In the genomic region with DNA sequence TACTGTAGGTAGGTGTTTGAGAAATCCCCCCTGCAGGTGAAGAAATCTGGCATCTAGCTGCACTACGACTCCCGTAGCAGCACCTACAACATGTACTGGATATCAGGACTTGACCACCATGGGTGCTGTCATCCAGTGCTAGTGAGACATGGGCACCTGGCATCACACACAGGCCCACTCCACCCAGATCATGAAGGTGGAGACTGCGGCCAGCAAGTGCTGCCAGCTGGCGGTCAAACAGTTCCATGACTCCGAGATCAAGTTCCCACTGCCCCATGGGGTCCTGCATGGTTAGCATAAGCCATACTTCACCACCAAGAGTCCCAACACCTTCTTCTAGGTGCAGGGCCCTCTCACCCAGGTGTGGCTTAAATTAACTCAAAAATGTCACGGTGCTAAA, we compare ENCODE assay signal across 2 cellular contexts.
TF ChIP-seq lines count a peak whose summit lies in the region.

No MANE protein-coding gene starts in this region.

TF ChIP-seq in GM23338, 12 proteins besides CTCF, POLR2A, EP300 and RAD21 (continues in another document):
- TF ChIP-seq ETS1 (IDR thresholded peaks at IDR 0.05): no peak
- no peak for TF ChIP-seq ZNF331 (CRISPR knock-in tag; IDR thresholded peaks at IDR 0.05; ENCODE audit: low read depth)
- no peak for TF ChIP-seq STAT1 (IDR thresholded peaks at IDR 0.05; ENCODE audit: unreplicated experiment)
- no peak for TF ChIP-seq REST (IDR thresholded peaks at IDR 0.05; ENCODE audit: unreplicated experiment)
- no peak for TF ChIP-seq ZNF114 (CRISPR knock-in tag; IDR thresholded peaks at IDR 0.05)
- TF ChIP-seq JUNB (IDR thresholded peaks at IDR 0.05; ENCODE audit: unreplicated experiment): no peak
- TF ChIP-seq POLR2AphosphoS5 (IDR thresholded peaks at IDR 0.05; ENCODE audit: low read depth): no peak
- no peak for TF ChIP-seq EZH2 (IDR thresholded peaks at IDR 0.05; ENCODE audit: low read depth, unreplicated experiment)
- TF ChIP-seq ZNF462 (CRISPR knock-in tag; IDR thresholded peaks at IDR 0.05): no peak
- no peak for TF ChIP-seq NANOG (IDR thresholded peaks at IDR 0.05; ENCODE audit: borderline replicate concordance)

TF ChIP-seq in H1, 55 proteins besides CTCF, POLR2A, EP300 and RAD21:
- TF ChIP-seq JUND (IDR thresholded peaks at IDR 0.05; ENCODE audit: low read length) (no peak), CREB1 (IDR thresholded peaks at IDR 0.05) (no peak), CHD1 (IDR thresholded peaks at IDR 0.05; ENCODE audit: low read depth, low read length) (no peak), ATF2 (IDR thresholded peaks at IDR 0.05; ENCODE audit: low read length) (no peak), SP2 (IDR thresholded peaks at IDR 0.05; ENCODE audit: low read length) (no peak), RXRA (IDR thresholded peaks at IDR 0.05; ENCODE audit: insufficient read depth, low read depth, low read length) (no peak), RNF2 (IDR thresholded peaks at IDR 0.05; ENCODE audit: borderline replicate concordance, low read depth, low read length, missing control alignments, poor library complexity, severe bottlenecking) (no peak), PHF8 (conservative IDR thresholded peaks at IDR 0.05; ENCODE audit: low read depth, low read length) (no peak), BRCA1 (IDR thresholded peaks at IDR 0.05; ENCODE audit: low read depth, low read length) (no peak), BCL11A (IDR thresholded peaks at IDR 0.05; ENCODE audit: low read depth in 2 of 2, low read length in 2 of 2) (no peak), GABPA (IDR thresholded peaks at IDR 0.05; ENCODE audit: borderline replicate concordance, insufficient read depth, low read length) (no peak), CHD7 (IDR thresholded peaks at IDR 0.05; ENCODE audit: insufficient replicate concordance, low read length) (no peak), CTBP2 (IDR thresholded peaks at IDR 0.05; ENCODE audit: borderline replicate concordance, insufficient read depth, insufficient read length, low read length) (no peak), POLR2AphosphoS5 (IDR thresholded peaks at IDR 0.05; ENCODE audit: low read depth, low read length) (no peak), TCF12 (IDR thresholded peaks at IDR 0.05; ENCODE audit: low read depth, low read length) (no peak), HDAC6 (IDR thresholded peaks at IDR 0.05; ENCODE audit: low read depth, low read length) (no peak), CHD2 (IDR thresholded peaks at IDR 0.05; ENCODE audit: low read length) (no peak)
- TF ChIP-seq, protein P1, sequence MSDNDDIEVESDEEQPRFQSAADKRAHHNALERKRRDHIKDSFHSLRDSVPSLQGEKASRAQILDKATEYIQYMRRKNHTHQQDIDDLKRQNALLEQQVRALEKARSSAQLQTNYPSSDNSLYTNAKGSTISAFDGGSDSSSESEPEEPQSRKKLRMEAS (IDR thresholded peaks at IDR 0.05): no peak
